ENCODE assay signal across 8 cellular contexts in the genomic region with DNA sequence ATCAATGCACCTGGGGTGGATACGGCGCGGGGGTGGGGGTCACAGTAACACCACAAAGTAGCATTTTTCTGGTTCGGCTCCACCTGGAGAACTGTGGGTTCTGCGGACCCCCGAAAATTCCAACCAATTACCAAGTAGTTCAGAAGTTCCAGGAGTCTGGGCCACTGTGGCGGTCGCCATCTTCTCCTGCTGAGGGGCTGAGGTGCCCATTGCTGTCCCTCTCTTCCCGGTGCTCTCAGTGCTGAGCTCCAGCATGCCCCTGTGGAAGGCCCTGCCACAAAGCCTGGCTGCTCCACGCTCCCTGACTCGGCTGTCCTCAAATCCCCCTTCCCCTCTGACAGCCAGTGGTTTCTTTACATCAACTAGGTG.
DNase-seq lines count a peak whose midpoint lies in the region; ATAC-seq, FAIRE-seq and TF ChIP-seq lines count a peak whose summit lies in the region.

No MANE protein-coding gene starts in this region.

- peak overlapping the region; percentile 86 for H3K4me2 ChIP-seq in SK-N-SH

- H3K9me3 ChIP-seq in SK-N-SH (no peaks in the 10 kb centered on the region), SJSA1 (replicated peaks) (no peaks in the 10 kb centered on the region), spleen (peaks cover 0 to 12% (median 7%) of the 10 kb centered on the region in 8 donors)

- TF ChIP-seq RAD21 in SK-N-SH (IDR thresholded peaks at IDR 0.05; ENCODE audit: low read length) = no peak

- TF ChIP-seq CTCF in SK-N-SH (IDR thresholded peaks at IDR 0.05) (no peak), fibroblast of mammary gland (conservative IDR thresholded peaks at IDR 0.05; ENCODE audit: control insufficient read depth, insufficient read depth, low read depth, low read length) (no peak), spleen (IDR thresholded peaks at IDR 0.05 in 8 of 11, conservative IDR thresholded peaks at IDR 0.05 in 3 of 11) (no peak), brain microvascular endothelial cell (IDR thresholded peaks at IDR 0.05; ENCODE audit: low read depth, low read length, missing control alignments) (no peak)

- H3K4me3 ChIP-seq in SK-N-SH (ENCODE audit: low read depth in 2 of 2, low read length in 1 of 2) (peak overlapping the region; percentile 59 to 60; a peak in 2 of 4 replicates), SJSA1 (peak overlapping the region; percentile 43; the same call in 1 of the 2 replicates), fibroblast of mammary gland (ENCODE audit: control insufficient read depth, low read depth, low read length) (peak overlapping the region; percentile 64), spleen (peak overlapping the region in 4 of 8 donors; percentile 49 to 78 (median 56)), brain microvascular endothelial cell (ENCODE audit: low read depth, low read length) (no peak overlapping the region)

- TF ChIP-seq POLR2A in spleen (IDR thresholded peaks at IDR 0.05) = no peak

- no peak overlapping the region; the same call in 1 of the 2 replicates for H3K9ac ChIP-seq in SK-N-SH

- in situ Hi-C loops in brain microvascular endothelial cell (cut with HindIII; ENCODE audit: low pct_ligation_motif_present, low sequenced_read_pairs) = no loop called here

- H3K4me1 ChIP-seq in SK-N-SH (ENCODE audit: control insufficient read depth in 1 of 2, insufficient read depth in 2 of 2, low read depth in 1 of 2, low read length in 1 of 2) (peaks cover 0 to 16% of the 10 kb centered on the region in 2 experiments; a peak in 1 of 4 replicates), SJSA1 (replicated peaks) (peaks cover 20% of the 10 kb centered on the region), spleen (peaks cover 11 to 41% (median 25%) of the 10 kb centered on the region in 6 donors)

- no peaks in the 10 kb centered on the region for H3K9me2 ChIP-seq in SK-N-SH

- CTCF ChIA-PET in SK-N-SH (lab: Yijun Ruan, JAX) = interaction anchor here (0.6 to 6.3 kb wide), 52 partner anchors 9 to 844 kb away, joined by 3 to 107 read pairs (median 4); a partner anchor contains a TSS

- no peaks in the 10 kb centered on the region for H3K79me2 ChIP-seq in SK-N-SH (ENCODE audit: insufficient read depth)

- H3K36me3 ChIP-seq in SK-N-SH (replicated peaks in 1 of 2; ENCODE audit: control insufficient read depth in 1 of 2, insufficient read depth in 2 of 2, low read length in 1 of 2) (no peaks in the 10 kb centered on the region), SJSA1 (no peaks in the 10 kb centered on the region), spleen (no peaks in the 10 kb centered on the region), brain microvascular endothelial cell (replicated peaks) (no peaks in the 10 kb centered on the region)

- POLR2A ChIA-PET in SK-N-SH (lab: Yijun Ruan, JAX) = interaction anchor here (1.8 kb wide), 1 partner anchor 364 kb away, joined by 6 read pairs; no protein-coding TSS in a partner anchor

- no peak overlapping the region for H2AFZ ChIP-seq in SK-N-SH (ENCODE audit: low read depth)

- FAIRE-seq in urothelium cell line (lab: Jason Lieb, UNC) = no peak

- TF ChIP-seq EP300 in SK-N-SH (IDR thresholded peaks at IDR 0.05; ENCODE audit: borderline replicate concordance in 1 of 2, low read depth in 1 of 2, low read length in 1 of 2) = no peak

- intact Hi-C loops in spleen (cut with DNase I; ENCODE audit: low total_unique reads) = loop anchor here (5.0 to 10.0 kb wide), 2 partner anchors 280 to 363 kb away; no protein-coding TSS in a partner anchor

- DNase-seq in SK-N-SH (no peak), SJSA1 (ENCODE audit: low read depth in 1 of 2, low spot score in 2 of 2) (no peak), fibroblast of mammary gland (ENCODE audit: low read depth) (no peak), spleen (no peak), SHP77 treated with DMSO at 0.1 percent for 48 hours (lab: John Stamatoyannopoulos, UW) (no peak), brain microvascular endothelial cell (no peak), urothelium cell line (ENCODE audit: low spot score) (no peak)

- peaks cover 5% of the 10 kb centered on the region for H3F3A ChIP-seq in SK-N-SH (replicated peaks; ENCODE audit: insufficient read depth)

- H3K27me3 ChIP-seq in SK-N-SH (ENCODE audit: insufficient read depth) (no peaks in the 10 kb centered on the region), SJSA1 (replicated peaks) (no peaks in the 10 kb centered on the region), spleen (replicated peaks in 1 of 7) (peaks cover 0 to 40% (median 15%) of the 10 kb centered on the region in 7 donors), brain microvascular endothelial cell (replicated peaks) (no peaks in the 10 kb centered on the region)

- no peaks in the 10 kb centered on the region for H4K20me1 ChIP-seq in SK-N-SH (ENCODE audit: insufficient read depth)

- 54% methylated on average over 11 of the region's 11 CpGs for WGBS in SK-N-SH (ENCODE audit: low lambda C conversion rate)
- 41 to 65% (median 57%) methylated on average over 7 to 11 of the region's 11 CpGs for WGBS in spleen, 5 donors

- ATAC-seq in SK-N-SH treated with all-trans-retinoic acid at 6 μM for 48 hours = no peak

- H3K27ac ChIP-seq in SK-N-SH (ENCODE audit: low read depth in 2 of 2, low read length in 1 of 2) (no peak overlapping the region), SJSA1 (no peak overlapping the region), spleen (peak overlapping the region in 5 of 8 donors; percentile 65 to 82 (median 72)), brain microvascular endothelial cell (no peak overlapping the region)

TF ChIP-seq in SK-N-SH, 30 proteins besides CTCF, POLR2A, EP300 and RAD21:
- no peak for TF ChIP-seq EZH2phosphoT487 (IDR thresholded peaks at IDR 0.05; ENCODE audit: borderline replicate concordance, low read depth)
- no peak for TF ChIP-seq RCOR1 (IDR thresholded peaks at IDR 0.05; ENCODE audit: low read length)
- TF ChIP-seq JUND (IDR thresholded peaks at IDR 0.05) = no peak
- TF ChIP-seq, protein P1, sequence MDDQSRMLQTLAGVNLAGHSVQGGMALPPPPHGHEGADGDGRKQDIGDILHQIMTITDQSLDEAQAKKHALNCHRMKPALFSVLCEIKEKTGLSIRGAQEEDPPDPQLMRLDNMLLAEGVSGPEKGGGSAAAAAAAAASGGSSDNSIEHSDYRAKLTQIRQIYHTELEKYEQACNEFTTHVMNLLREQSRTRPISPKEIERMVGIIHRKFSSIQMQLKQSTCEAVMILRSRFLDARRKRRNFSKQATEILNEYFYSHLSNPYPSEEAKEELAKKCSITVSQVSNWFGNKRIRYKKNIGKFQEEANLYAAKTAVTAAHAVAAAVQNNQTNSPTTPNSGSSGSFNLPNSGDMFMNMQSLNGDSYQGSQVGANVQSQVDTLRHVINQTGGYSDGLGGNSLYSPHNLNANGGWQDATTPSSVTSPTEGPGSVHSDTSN (IDR thresholded peaks at IDR 0.05) = no peak
- TF ChIP-seq FOXM1 (IDR thresholded peaks at IDR 0.05; ENCODE audit: low read depth) = no peak
- TF ChIP-seq, protein P2, sequence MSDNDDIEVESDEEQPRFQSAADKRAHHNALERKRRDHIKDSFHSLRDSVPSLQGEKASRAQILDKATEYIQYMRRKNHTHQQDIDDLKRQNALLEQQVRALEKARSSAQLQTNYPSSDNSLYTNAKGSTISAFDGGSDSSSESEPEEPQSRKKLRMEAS (IDR thresholded peaks at IDR 0.05; ENCODE audit: low read depth) = no peak
- TF ChIP-seq, protein P3, sequence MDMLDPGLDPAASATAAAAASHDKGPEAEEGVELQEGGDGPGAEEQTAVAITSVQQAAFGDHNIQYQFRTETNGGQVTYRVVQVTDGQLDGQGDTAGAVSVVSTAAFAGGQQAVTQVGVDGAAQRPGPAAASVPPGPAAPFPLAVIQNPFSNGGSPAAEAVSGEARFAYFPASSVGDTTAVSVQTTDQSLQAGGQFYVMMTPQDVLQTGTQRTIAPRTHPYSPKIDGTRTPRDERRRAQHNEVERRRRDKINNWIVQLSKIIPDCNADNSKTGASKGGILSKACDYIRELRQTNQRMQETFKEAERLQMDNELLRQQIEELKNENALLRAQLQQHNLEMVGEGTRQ (IDR thresholded peaks at IDR 0.05; ENCODE audit: borderline replicate concordance, low read depth, low read length) = no peak

TF ChIP-seq in SK-N-SH treated with all-trans-retinoic acid at 6 μM for 48 hours, 23 proteins besides CTCF, POLR2A, EP300 and RAD21 (continues in another document):
- TF ChIP-seq ZNF70 (CRISPR knock-in tag; IDR thresholded peaks at IDR 0.05) (no peak), ZFP3 (CRISPR knock-in tag; IDR thresholded peaks at IDR 0.05) (no peak), SNAI2 (CRISPR knock-in tag; IDR thresholded peaks at IDR 0.05) (no peak), BACH2 (CRISPR knock-in tag; IDR thresholded peaks at IDR 0.05; ENCODE audit: borderline replicate concordance) (no peak), ZFP30 (CRISPR knock-in tag; IDR thresholded peaks at IDR 0.05) (no peak), RARB (CRISPR knock-in tag; IDR thresholded peaks at IDR 0.05) (no peak), TCF4 (CRISPR knock-in tag; IDR thresholded peaks at IDR 0.05; ENCODE audit: borderline replicate concordance) (no peak)
- TF ChIP-seq, protein P4, sequence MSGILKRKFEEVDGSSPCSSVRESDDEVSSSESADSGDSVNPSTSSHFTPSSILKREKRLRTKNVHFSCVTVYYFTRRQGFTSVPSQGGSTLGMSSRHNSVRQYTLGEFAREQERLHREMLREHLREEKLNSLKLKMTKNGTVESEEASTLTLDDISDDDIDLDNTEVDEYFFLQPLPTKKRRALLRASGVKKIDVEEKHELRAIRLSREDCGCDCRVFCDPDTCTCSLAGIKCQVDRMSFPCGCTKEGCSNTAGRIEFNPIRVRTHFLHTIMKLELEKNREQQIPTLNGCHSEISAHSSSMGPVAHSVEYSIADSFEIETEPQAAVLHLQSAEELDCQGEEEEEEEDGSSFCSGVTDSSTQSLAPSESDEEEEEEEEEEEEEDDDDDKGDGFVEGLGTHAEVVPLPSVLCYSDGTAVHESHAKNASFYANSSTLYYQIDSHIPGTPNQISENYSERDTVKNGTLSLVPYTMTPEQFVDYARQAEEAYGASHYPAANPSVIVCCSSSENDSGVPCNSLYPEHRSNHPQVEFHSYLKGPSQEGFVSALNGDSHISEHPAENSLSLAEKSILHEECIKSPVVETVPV (CRISPR knock-in tag; IDR thresholded peaks at IDR 0.05) = no peak
- TF ChIP-seq, protein P5, sequence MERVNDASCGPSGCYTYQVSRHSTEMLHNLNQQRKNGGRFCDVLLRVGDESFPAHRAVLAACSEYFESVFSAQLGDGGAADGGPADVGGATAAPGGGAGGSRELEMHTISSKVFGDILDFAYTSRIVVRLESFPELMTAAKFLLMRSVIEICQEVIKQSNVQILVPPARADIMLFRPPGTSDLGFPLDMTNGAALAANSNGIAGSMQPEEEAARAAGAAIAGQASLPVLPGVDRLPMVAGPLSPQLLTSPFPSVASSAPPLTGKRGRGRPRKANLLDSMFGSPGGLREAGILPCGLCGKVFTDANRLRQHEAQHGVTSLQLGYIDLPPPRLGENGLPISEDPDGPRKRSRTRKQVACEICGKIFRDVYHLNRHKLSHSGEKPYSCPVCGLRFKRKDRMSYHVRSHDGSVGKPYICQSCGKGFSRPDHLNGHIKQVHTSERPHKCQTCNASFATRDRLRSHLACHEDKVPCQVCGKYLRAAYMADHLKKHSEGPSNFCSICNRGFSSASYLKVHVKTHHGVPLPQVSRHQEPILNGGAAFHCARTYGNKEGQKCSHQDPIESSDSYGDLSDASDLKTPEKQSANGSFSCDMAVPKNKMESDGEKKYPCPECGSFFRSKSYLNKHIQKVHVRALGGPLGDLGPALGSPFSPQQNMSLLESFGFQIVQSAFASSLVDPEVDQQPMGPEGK (CRISPR knock-in tag; IDR thresholded peaks at IDR 0.05; ENCODE audit: borderline replicate concordance) = no peak

Comparison
In these comparisons a context has a peak if more than half of its experiments do, and no peak if none do; other contexts are left out.
1. H3K27ac ChIP-seq: peak in spleen (5 of 8); none in SK-N-SH (0 of 2), SJSA1 (single experiment) and brain microvascular endothelial cell (single experiment).